ENCODE assay signal across 13 cellular contexts in genomic region chr15:40420071-40420713, GRCh38. TPM values are rescaled to one million over a fixed set of nuclear protein-coding genes. Genes with fewer than 3 reads are reported as not detected.
DNase-seq lines count a peak whose midpoint lies in the region; ATAC-seq and TF ChIP-seq lines count a peak whose summit lies in the region.
"Had no signal": no experiment of that assay in that cellular context is flagged by ENCODE, and none has a peak within 500 bp of the region (broad histone marks: within the 10 kb centered on the region; RNA-seq: fewer than 3 reads in every experiment).

No MANE protein-coding gene starts in this region.

- POLR2A ChIA-PET in activated CD8-positive, alpha-beta T cell treated with anti-CD3 and anti-CD28 coated beads for 36 hours (lab: Charles Lee) = interaction anchor here (0.6 to 2.7 kb wide), 8 partner anchors 10 to 97 kb away, joined by 3 to 7 read pairs (median 4); no protein-coding TSS in a partner anchor
- POLR2A ChIA-PET in T-cell (lab: Charles Lee) = no interaction called here

- no peaks in the 10 kb centered on the region for H3K9me3 ChIP-seq in colonic mucosa
- H3K9me3 ChIP-seq in lung (ENCODE audit: control insufficient read depth in 2 of 2, insufficient read depth in 1 of 2, low read length in 1 of 2) = no peaks in the 10 kb centered on the region
- no peaks in the 10 kb centered on the region for H3K9me3 ChIP-seq in upper lobe of right lung
- H3K9me3 ChIP-seq in endodermal cell (ENCODE audit: control insufficient read depth, low read length) = no peaks in the 10 kb centered on the region
- H3K9me3 ChIP-seq: vagina had no signal

- no peaks in the 10 kb centered on the region for H3K9me3 Mint-ChIP-seq in endodermal cell
- H3K9me3 Mint-ChIP-seq in activated CD8-positive, alpha-beta T cell treated with anti-CD3 and anti-CD28 coated beads for 36 hours = no peaks in the 10 kb centered on the region
- no peaks in the 10 kb centered on the region for H3K9me3 Mint-ChIP-seq in T-cell
- H3K9me3 Mint-ChIP-seq: stimulated activated naive B cell treated with anti-CD40 and anti-IgM and Interleukin-4, amounts not matched to agents 10 μg/mL and 1 μg/mL and 100 μg/mL, for 72 hours had no signal

- no peak overlapping the region for H3K27ac Mint-ChIP-seq in endodermal cell
- no peak overlapping the region for H3K27ac Mint-ChIP-seq in activated CD8-positive, alpha-beta T cell treated with anti-CD3 and anti-CD28 coated beads for 36 hours
- no peak overlapping the region for H3K27ac Mint-ChIP-seq in T-cell

- ATAC-seq in Right ventricle myocardium inferior (peak; percentile 62), lung (ENCODE audit: insufficient read depth, low FRiP score) (no peak), upper lobe of right lung (no peak), T-cell (replicated peaks in 1 of 4) (no peak)
- ATAC-seq in activated CD8-positive, alpha-beta T cell treated with anti-CD3 and anti-CD28 coated beads for 36 hours = no peak
- ATAC-seq: K562; stimulated activated naive B cell treated with anti-CD40 and anti-IgM and Interleukin-4, amounts not matched to agents 10 μg/mL and 1 μg/mL and 100 μg/mL, for 72 hours had no signal

- H3K4me3 ChIP-seq in colonic mucosa (no peak overlapping the region), lung (no peak overlapping the region), upper lobe of right lung (no peak overlapping the region), endodermal cell (ENCODE audit: low read length) (no peak overlapping the region)
- H3K4me3 ChIP-seq: K562, vagina had no signal

- H3K27me3 Mint-ChIP-seq in endodermal cell (ENCODE audit: insufficient read depth) = peaks cover 6% of the 10 kb centered on the region
- H3K27me3 Mint-ChIP-seq in activated CD8-positive, alpha-beta T cell treated with anti-CD3 and anti-CD28 coated beads for 36 hours = no peaks in the 10 kb centered on the region
- H3K27me3 Mint-ChIP-seq in T-cell = no peaks in the 10 kb centered on the region
- H3K27me3 Mint-ChIP-seq: stimulated activated naive B cell treated with anti-CD40 and anti-IgM and Interleukin-4, amounts not matched to agents 10 μg/mL and 1 μg/mL and 100 μg/mL, for 72 hours had no signal

- H3K4me1 Mint-ChIP-seq in endodermal cell = peaks cover 6% of the 10 kb centered on the region
- peaks cover 5% of the 10 kb centered on the region for H3K4me1 Mint-ChIP-seq in activated CD8-positive, alpha-beta T cell treated with anti-CD3 and anti-CD28 coated beads for 36 hours (ENCODE audit: low read depth)
- H3K4me1 Mint-ChIP-seq in T-cell = peaks cover 0 to 5% (median 5%) of the 10 kb centered on the region in 3 donors
- H3K4me1 Mint-ChIP-seq: stimulated activated naive B cell treated with anti-CD40 and anti-IgM and Interleukin-4, amounts not matched to agents 10 μg/mL and 1 μg/mL and 100 μg/mL, for 72 hours had no signal

- DNase-seq in Right ventricle myocardium inferior (ENCODE audit: missing footprints) (no peak), cardiac septum (ENCODE audit: low spot score) (no peak), colonic mucosa (no peak), lung (ENCODE audit: low spot score) (no peak), upper lobe of right lung (no peak), endodermal cell (no peak), T-cell (no peak)
- no peak for DNase-seq in activated CD8-positive, alpha-beta T cell treated with anti-CD3 and anti-CD28 coated beads for 36 hours
- DNase-seq: NCI-H1048; stimulated activated naive B cell treated with anti-CD40 and anti-IgM and Interleukin-4, amounts not matched to agents 10 μg/mL and 1 μg/mL and 100 μg/mL, for 72 hours had no signal

- H3K9ac ChIP-seq in colonic mucosa (ENCODE audit: low read depth in 2 of 2, low read length in 2 of 2) (peak overlapping the region; percentile 35 to 42), endodermal cell (ENCODE audit: extremely low read depth, low read length, poor library complexity, severe bottlenecking) (no peak overlapping the region)

- CTCF ChIA-PET in activated CD8-positive, alpha-beta T cell treated with anti-CD3 and anti-CD28 coated beads for 36 hours (lab: Charles Lee) = interaction anchor here (0.6 to 12.3 kb wide), 9 partner anchors 23 to 193 kb away, joined by 3 to 205 read pairs (median 5); partner anchors contain the start of genes CCDC9B and DISP2
- CTCF ChIA-PET in T-cell (lab: Charles Lee) = interaction anchor here (0.8 to 2.5 kb wide), 4 partner anchors 76 to 203 kb away, joined by 3 to 7 read pairs (median 4); partner anchors contain the start of gene PLCB2 (in 1 of the 2)

- H3K36me3 Mint-ChIP-seq in endodermal cell (ENCODE audit: low read depth) (peaks cover 28% of the 10 kb centered on the region), T-cell (peaks cover 16% of the 10 kb centered on the region)
- H3K36me3 Mint-ChIP-seq in activated CD8-positive, alpha-beta T cell treated with anti-CD3 and anti-CD28 coated beads for 36 hours (ENCODE audit: low read depth) = peaks cover 9% of the 10 kb centered on the region

- H3K27me3 ChIP-seq in colonic mucosa (no peaks in the 10 kb centered on the region), lung (ENCODE audit: control insufficient read depth, insufficient read depth) (no peaks in the 10 kb centered on the region), upper lobe of right lung (no peaks in the 10 kb centered on the region), endodermal cell (ENCODE audit: control insufficient read depth, insufficient read depth, low read length, poor library complexity, severe bottlenecking) (no peaks in the 10 kb centered on the region)
- H3K27me3 ChIP-seq: vagina had no signal

- H3K27ac ChIP-seq in colonic mucosa = peak overlapping the region; percentile 50
- peak overlapping the region; percentile 17 to 59 for H3K27ac ChIP-seq in lung (ENCODE audit: low read depth in 1 of 2, low read length in 1 of 2)
- H3K27ac ChIP-seq in upper lobe of right lung = peak overlapping the region; percentile 17
- H3K27ac ChIP-seq in endodermal cell (ENCODE audit: low read depth, low read length) = no peak overlapping the region
- H3K27ac ChIP-seq: epithelial cell of prostate, vagina had no signal

- H3K4me1 ChIP-seq in colonic mucosa (peaks cover 4% of the 10 kb centered on the region), lung (ENCODE audit: control insufficient read depth in 2 of 2, insufficient read depth in 2 of 2, low read length in 2 of 2) (peaks cover 0 to 3% of the 10 kb centered on the region in 2 donors), upper lobe of right lung (peaks cover 20% of the 10 kb centered on the region), endodermal cell (ENCODE audit: control insufficient read depth, insufficient read depth, low read length) (peaks cover 6% of the 10 kb centered on the region)

- H3K36me3 ChIP-seq in colonic mucosa (peaks cover under 1% of the 10 kb centered on the region), lung (ENCODE audit: control insufficient read depth in 2 of 2, insufficient read depth in 2 of 2, low read length in 2 of 2) (peaks cover 2 to 22% of the 10 kb centered on the region in 2 donors), upper lobe of right lung (peaks cover 32% of the 10 kb centered on the region), endodermal cell (ENCODE audit: control insufficient read depth, insufficient read depth, low read length) (peaks cover 22% of the 10 kb centered on the region)
- H3K36me3 ChIP-seq: vagina had no signal

- no peak overlapping the region for H3K4me3 Mint-ChIP-seq in endodermal cell
- no peak overlapping the region for H3K4me3 Mint-ChIP-seq in activated CD8-positive, alpha-beta T cell treated with anti-CD3 and anti-CD28 coated beads for 36 hours
- H3K4me3 Mint-ChIP-seq in T-cell = no peak overlapping the region
- H3K4me3 Mint-ChIP-seq: stimulated activated naive B cell treated with anti-CD40 and anti-IgM and Interleukin-4, amounts not matched to agents 10 μg/mL and 1 μg/mL and 100 μg/mL, for 72 hours had no signal

- intact Hi-C loops in Right ventricle myocardium inferior (cut with DNase I) (loop anchor here (2.0 kb wide), 2 partner anchors 53 to 79 kb away; partner anchors contain the start of gene CCDC9B), cardiac septum (cut with DNase I) (loop anchor here (2.0 to 10.0 kb wide), 2 partner anchors 51 to 355 kb away; no protein-coding TSS in a partner anchor), colonic mucosa (cut with DNase I) (loop anchor here (5.0 kb wide), 2 partner anchors 98 to 143 kb away; partner anchors contain the start of gene INAFM2), upper lobe of right lung (cut with DNase I) (loop anchor here (5.0 to 10.0 kb wide), 2 partner anchors 55 to 143 kb away; no protein-coding TSS in a partner anchor)
- intact Hi-C loops in activated CD8-positive, alpha-beta T cell treated with anti-CD3 and anti-CD28 coated beads for 36 hours (cut with micrococcal nuclease) = loop anchor here (2.0 kb wide), 1 partner anchor 75 kb away; no protein-coding TSS in a partner anchor

- 80 to 81% methylated on average over 11 of the region's 11 CpGs for WGBS in lung, 2 donors
- WGBS in endodermal cell (ENCODE audit: insufficient coverage in 1 of 2, insufficient read length in 1 of 2), 2 experiments = 94 to 98% methylated on average over 10 to 11 of the region's 11 CpGs

- no peak for TF ChIP-seq CTCF in colonic mucosa (IDR thresholded peaks at IDR 0.05)
- no peak for TF ChIP-seq CTCF in lung (IDR thresholded peaks at IDR 0.05; ENCODE audit: control extremely low read depth, extremely low read depth)
- no peak for TF ChIP-seq CTCF in upper lobe of right lung (IDR thresholded peaks at IDR 0.05)
- TF ChIP-seq CTCF in endodermal cell (conservative IDR thresholded peaks at IDR 0.05) = no peak
- TF ChIP-seq CTCF in activated CD8-positive, alpha-beta T cell treated with anti-CD3 and anti-CD28 coated beads for 36 hours (IDR thresholded peaks at IDR 0.05) = no peak

RNA-seq across cellular contexts. Expression of gene IVD, which starts 14.6 kb away (rescaled TPM):
- 88.6 TPM for total RNA-seq in Right ventricle myocardium inferior
- 106 TPM for total RNA-seq in cardiac septum
- total RNA-seq in colonic mucosa = 10 to 100 TPM; 74.1 to 86.1 TPM
- 10 to 100 TPM; 51.0 to 87.8 TPM for total RNA-seq in lung
- polyA plus RNA-seq in lung = 10 to 100 TPM; 41.4 to 47.6 TPM
- 115 TPM for total RNA-seq in upper lobe of right lung
- total RNA-seq in endodermal cell = 10 to 100 TPM; 90.6 to 98.7 TPM
- polyA plus RNA-seq in endodermal cell (2013, experiment 1 of 2) = 63.5 TPM
- 51.7 TPM for polyA plus RNA-seq in endodermal cell (2013, experiment 2 of 2)
- total RNA-seq in activated CD8-positive, alpha-beta T cell treated with anti-CD3 and anti-CD28 coated beads for 36 hours = 10 to 100 TPM; 56.9 to 65.0 TPM
- 10 to 100 TPM; 52.3 to 89.8 (median 81.4) TPM for total RNA-seq in T-cell

RNA-seq across cellular contexts. Expression of gene BAHD1, which starts 20.6 kb away (rescaled TPM):
- total RNA-seq in Right ventricle myocardium inferior = 17.7 TPM
- total RNA-seq in cardiac septum = 17.7 TPM
- total RNA-seq in colonic mucosa = 10 to 100 TPM; 25.3 to 26.3 TPM
- 10 to 100 TPM; 11.3 to 28.1 TPM for total RNA-seq in lung
- 10 to 100 TPM; 12.8 to 14.5 TPM for polyA plus RNA-seq in lung
- 29.8 TPM for total RNA-seq in upper lobe of right lung
- total RNA-seq in endodermal cell = 10 to 100 TPM; 23.5 to 30.1 TPM
- 20.3 TPM for polyA plus RNA-seq in endodermal cell (2013, experiment 1 of 2)
- polyA plus RNA-seq in endodermal cell (2013, experiment 2 of 2) = 20.1 TPM
- 10 to 100 TPM; 14.7 to 17.6 TPM for total RNA-seq in activated CD8-positive, alpha-beta T cell treated with anti-CD3 and anti-CD28 coated beads for 36 hours
- 10 to 100 TPM; 31.1 to 50.9 (median 48.1) TPM for total RNA-seq in T-cell

RNA-seq across cellular contexts. Expression of gene KNSTRN, which starts 37.7 kb away (rescaled TPM):
- total RNA-seq in Right ventricle myocardium inferior = 8.5 TPM
- total RNA-seq in cardiac septum = 7.5 TPM
- 10 to 100 TPM; 12.2 to 51.2 TPM for total RNA-seq in colonic mucosa
- 10 to 100 TPM; 14.8 to 16.6 TPM for total RNA-seq in lung
- 10 to 100 TPM in 1 of 2 donors, 1 to 10 TPM in 1; 7.5 to 13.2 TPM for polyA plus RNA-seq in lung
- 18.1 TPM for total RNA-seq in upper lobe of right lung
- total RNA-seq in endodermal cell = 10 to 100 TPM; 57.6 to 92.4 TPM
- 80.7 TPM for polyA plus RNA-seq in endodermal cell (2013, experiment 1 of 2)
- 81.0 TPM for polyA plus RNA-seq in endodermal cell (2013, experiment 2 of 2)
- 10 to 100 TPM; 54.2 to 55.0 TPM for total RNA-seq in activated CD8-positive, alpha-beta T cell treated with anti-CD3 and anti-CD28 coated beads for 36 hours
- 1 to 10 TPM; 3.8 to 8.0 (median 6.2) TPM for total RNA-seq in T-cell

RNA-seq across cellular contexts. Expression of gene CHST14, which starts 50.6 kb away (rescaled TPM):
- total RNA-seq in Right ventricle myocardium inferior (7.6 TPM), cardiac septum (8.4 TPM), colonic mucosa (1 to 10 TPM; 3.9 to 4.5 TPM), lung (10 to 100 TPM; 13.6 to 20.0 TPM), upper lobe of right lung (14.1 TPM), endodermal cell (10 to 100 TPM; 33.7 to 43.0 TPM), T-cell (10 to 100 TPM in 2 of 5 donors, 1 to 10 TPM in 3; 5.8 to 13.3 (median 9.9) TPM)
- polyA plus RNA-seq in lung = 10 to 100 TPM in 1 of 2 donors, 1 to 10 TPM in 1; 9.8 to 10.4 TPM
- 28.5 TPM for polyA plus RNA-seq in endodermal cell (2013, experiment 1 of 2)
- 27.1 TPM for polyA plus RNA-seq in endodermal cell (2013, experiment 2 of 2)
- total RNA-seq in activated CD8-positive, alpha-beta T cell treated with anti-CD3 and anti-CD28 coated beads for 36 hours = 1 to 10 TPM; 4.3 to 5.1 TPM
